ENCODE assay signal across 1 cellular context in genomic region chr14:64727551-64728071, GRCh38.
TF ChIP-seq lines count a peak whose summit lies in the region.

No MANE protein-coding gene starts in this region.

TF ChIP-seq in H1, 55 proteins besides CTCF, POLR2A, EP300 and RAD21 (continued from another document):
- TF ChIP-seq E2F6 (IDR thresholded peaks at IDR 0.05) (no peak), NANOG (IDR thresholded peaks at IDR 0.05; ENCODE audit: insufficient read depth, low read depth, low read length, poor library complexity, severe bottlenecking) (no peak), BACH1 (IDR thresholded peaks at IDR 0.05; ENCODE audit: low read length) (no peak), JUN (IDR thresholded peaks at IDR 0.05; ENCODE audit: low read depth, low read length) (no peak), SIRT6 (IDR thresholded peaks at IDR 0.05; ENCODE audit: low read length) (no peak), FOSL1 (IDR thresholded peaks at IDR 0.05; ENCODE audit: insufficient read depth, low read depth, low read length) (no peak), EZH2 (IDR thresholded peaks at IDR 0.05; ENCODE audit: low read depth, low read length, severe bottlenecking) (no peak), SP2 (IDR thresholded peaks at IDR 0.05; ENCODE audit: low read length) (no peak), CHD1 (IDR thresholded peaks at IDR 0.05; ENCODE audit: low read depth, low read length) (no peak), KDM4A (IDR thresholded peaks at IDR 0.05; ENCODE audit: low read depth, low read length, severe bottlenecking) (no peak)
